17 cellular contexts compared by ENCODE assay signal in the genomic region with DNA sequence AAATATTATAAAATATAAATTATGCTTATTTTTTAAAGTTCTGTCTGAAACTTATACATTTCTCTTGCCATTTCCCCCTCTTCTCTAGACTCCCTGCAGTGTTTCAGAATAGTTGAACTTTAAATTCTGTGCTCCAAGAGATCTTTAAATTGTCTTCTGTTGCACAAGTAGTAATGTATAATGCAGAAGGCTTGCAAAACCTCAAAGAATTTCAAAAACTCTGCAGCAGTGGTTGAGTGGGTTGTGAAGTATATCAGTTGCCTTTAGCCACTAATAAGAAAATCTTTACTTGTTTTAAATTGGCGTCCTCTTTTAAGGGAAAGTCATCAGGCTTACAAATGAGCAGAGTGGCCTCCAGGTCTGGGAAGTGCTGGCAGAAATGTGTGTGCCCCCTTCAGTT.
"Had no signal": no experiment of that assay in that cellular context is flagged by ENCODE, and none has a peak within 500 bp of the region (broad histone marks: within the 10 kb centered on the region; RNA-seq: fewer than 3 reads in every experiment).

No MANE protein-coding gene starts in this region.

- H3K27ac ChIP-seq: body of pancreas, colonic mucosa, hepatocyte, lower lobe of right lung, neutrophil had no signal

- H3K9me3 Mint-ChIP-seq: activated CD4-positive, alpha-beta T cell treated with anti-CD3 and anti-CD28 coated beads, Interleukin-2, amount 10 ng/mL, durations not matched to agents 24 days and 14 days; T-helper 1 cell treated with Interleukin-12 subunit alpha and Interleukin-12 subunit beta and Interleukin-4 antibody, amounts not matched to agents 30 μg/mL and 1 μg/mL, for 36 hours had no signal

- H3K36me3 Mint-ChIP-seq: natural killer cell had no signal

- H3K27me3 ChIP-seq: body of pancreas, colonic mucosa, hepatocyte, neutrophil had no signal

- H3K27ac Mint-ChIP-seq: activated CD4-positive, alpha-beta T cell treated with anti-CD3 and anti-CD28 coated beads, Interleukin-2, amount 10 ng/mL, durations not matched to agents 24 days and 14 days; activated CD8-positive, alpha-beta T cell treated with anti-CD3 and anti-CD28 coated beads, Interleukin-2, amount 10 ng/mL, durations not matched to agents 7 days and 5 days; activated T-cell treated with anti-CD3 and anti-CD28 coated beads, Interleukin-2, amount 50 U/mL, for 24 hours; natural killer cell; T-helper 1 cell treated with Interleukin-12 subunit alpha and Interleukin-12 subunit beta and Interleukin-4 antibody, amounts not matched to agents 30 μg/mL and 1 μg/mL, for 36 hours had no signal

- H3K4me3 Mint-ChIP-seq: activated CD4-positive, alpha-beta T cell treated with anti-CD3 and anti-CD28 coated beads, Interleukin-2, amount 10 ng/mL, durations not matched to agents 24 days and 14 days; activated CD8-positive, alpha-beta T cell treated with anti-CD3 and anti-CD28 coated beads, Interleukin-2, amount 10 ng/mL, durations not matched to agents 7 days and 5 days; activated T-cell treated with anti-CD3 and anti-CD28 coated beads, Interleukin-2, amount 50 U/mL, for 24 hours; natural killer cell; T-helper 1 cell treated with Interleukin-12 subunit alpha and Interleukin-12 subunit beta and Interleukin-4 antibody, amounts not matched to agents 30 μg/mL and 1 μg/mL, for 36 hours had no signal

- H3K36me3 ChIP-seq: colonic mucosa, lower lobe of right lung, neutrophil had no signal

- ATAC-seq: activated CD8-positive, alpha-beta T cell treated with anti-CD3 and anti-CD28 coated beads, Interleukin-2, amount 10 ng/mL, durations not matched to agents 7 days and 5 days; body of pancreas; lower lobe of right lung; natural killer cell had no signal

- H3K4me3 ChIP-seq: body of pancreas, colonic mucosa, hepatocyte, lower lobe of right lung had no signal

- H3K9me3 ChIP-seq: body of pancreas, colonic mucosa, lower lobe of right lung, neutrophil had no signal

- H3K27me3 Mint-ChIP-seq: activated CD4-positive, alpha-beta T cell treated with anti-CD3 and anti-CD28 coated beads, Interleukin-2, amount 10 ng/mL, durations not matched to agents 24 days and 14 days; activated T-cell treated with anti-CD3 and anti-CD28 coated beads, Interleukin-2, amount 50 U/mL, for 24 hours had no signal

- DNase-seq: activated CD4-positive, alpha-beta T cell treated with anti-CD3 and anti-CD28 coated beads, Interleukin-2, amount 10 ng/mL, durations not matched to agents 24 days and 14 days; activated CD8-positive, alpha-beta T cell treated with anti-CD3 and anti-CD28 coated beads, Interleukin-2, amount 10 ng/mL, durations not matched to agents 7 days and 5 days; activated naive CD4-positive, alpha-beta T cell treated with anti-CD3 and anti-CD28 coated beads, Interleukin-2, amount 50 U/mL, for 16 hours; activated T-cell treated with anti-CD3 and anti-CD28 coated beads, Interleukin-2, amount 50 U/mL, for 24 hours; body of pancreas; central memory CD4-positive, alpha-beta T cell; colonic mucosa; islet precursor cell; lower lobe of right lung; natural killer cell; stimulated activated CD4-positive, alpha-beta T cell treated with anti-CD3 and anti-CD28 coated beads, Interleukin-12 subunit alpha, Interleukin-12 subunit beta, amount 100 ng/mL, for 4 hours; stimulated activated CD4-positive, alpha-beta T cell treated with anti-CD3 and anti-CD28 coated beads, Interleukin-1b, Interleukin-23, amount 100 ng/mL, for 48 hours; stimulated activated CD8-positive, alpha-beta memory T cell treated with anti-CD3 and anti-CD28 coated beads, Interleukin-4, amount 100 ng/mL, for 48 hours; stimulated activated naive CD4-positive, alpha-beta T cell had no signal

- H3K4me1 ChIP-seq: body of pancreas, colonic mucosa, lower lobe of right lung had no signal

- H3K4me1 Mint-ChIP-seq: activated CD4-positive, alpha-beta T cell treated with anti-CD3 and anti-CD28 coated beads, Interleukin-2, amount 10 ng/mL, durations not matched to agents 24 days and 14 days; natural killer cell had no signal
